ENCODE assay signal across 11 cellular contexts in genomic region chr3:171383206-171384018, GRCh38.
DNase-seq lines count a peak whose midpoint lies in the region; ATAC-seq and TF ChIP-seq lines count a peak whose summit lies in the region.
"Had no signal": no experiment of that assay in that cellular context is flagged by ENCODE, and none has a peak within 500 bp of the region (broad histone marks: within the 10 kb centered on the region; RNA-seq: fewer than 3 reads in every experiment).

No MANE protein-coding gene starts in this region.

- peak; percentile 76 for DNase-seq in RPMI7951 (ENCODE audit: low read depth)
- DNase-seq in fibroblast of lung (ENCODE audit: low read depth in 2 of 2): peak; percentile 71 to 72
- no peak for DNase-seq in stimulated activated naive B cell treated with anti-CD40 and anti-IgM and Interleukin-4, amounts not matched to agents 10 μg/mL and 1 μg/mL and 100 μg/mL, for 72 hours
- DNase-seq in RPMI8226: no peak
- no peak for DNase-seq in SJCRH30
- no peak for DNase-seq in activated naive CD4-positive, alpha-beta T cell treated with anti-CD3 and anti-CD28 coated beads, Interleukin-2, amount 50 U/mL, for 16 hours
- no peak for DNase-seq in immature natural killer cell
- DNase-seq: stimulated activated CD4-positive, alpha-beta T cell treated with anti-CD3 and anti-CD28 coated beads, Interleukin-1b, Interleukin-23, amount 100 ng/mL, for 48 hours had no signal

- H3K27me3 ChIP-seq in fibroblast of lung (ENCODE audit: control insufficient read depth, insufficient read depth, low read length) (no peaks in the 10 kb centered on the region), SJCRH30 (no peaks in the 10 kb centered on the region)

- no peaks in the 10 kb centered on the region for H3K9me3 ChIP-seq in fibroblast of lung (ENCODE audit: control insufficient read depth, insufficient read depth, low read depth, low read length)
- no peaks in the 10 kb centered on the region for H3K9me3 ChIP-seq in SJCRH30 (replicated peaks)

- H3K4me2 ChIP-seq in fibroblast of lung (ENCODE audit: extremely low read depth, insufficient read depth, low read length): no peak overlapping the region

- no peaks in the 10 kb centered on the region for H3K36me3 ChIP-seq in fibroblast of lung (ENCODE audit: control insufficient read depth, insufficient read depth, low read length)
- no peaks in the 10 kb centered on the region for H3K36me3 ChIP-seq in SJCRH30

- no peak overlapping the region for H3K4me3 ChIP-seq in fibroblast of lung (replicated peaks in 1 of 4; ENCODE audit: control extremely low read depth in 1 of 4, insufficient read depth in 1 of 4, low read depth in 3 of 4, low read length in 4 of 4)
- no peak overlapping the region for H3K4me3 ChIP-seq in SJCRH30

- no peak overlapping the region for H2AFZ ChIP-seq in fibroblast of lung (ENCODE audit: low read length)

- peak overlapping the region; percentile 48 for H3K27ac ChIP-seq in fibroblast of lung (ENCODE audit: insufficient read depth, low read length)
- no peak overlapping the region for H3K27ac ChIP-seq in SJCRH30

- no peak overlapping the region for H3K9ac ChIP-seq in fibroblast of lung (ENCODE audit: insufficient read depth, low read length)

- H3K27ac Mint-ChIP-seq in stimulated activated naive B cell treated with anti-CD40 and anti-IgM and Interleukin-4, amounts not matched to agents 10 μg/mL and 1 μg/mL and 100 μg/mL, for 72 hours: no peak overlapping the region
- peak overlapping the region in 3 of 6 donors; percentile 2 to 77 (median 2) for H3K27ac Mint-ChIP-seq in immature natural killer cell

- H3K79me2 ChIP-seq in fibroblast of lung (ENCODE audit: control insufficient read depth, insufficient read depth, low read length): peaks cover 3% of the 10 kb centered on the region

- H4K20me1 ChIP-seq in fibroblast of lung (ENCODE audit: control insufficient read depth, extremely low read depth, insufficient read depth, low read length): no peaks in the 10 kb centered on the region

- H3K36me3 Mint-ChIP-seq in stimulated activated naive B cell treated with anti-CD40 and anti-IgM and Interleukin-4, amounts not matched to agents 10 μg/mL and 1 μg/mL and 100 μg/mL, for 72 hours: no peaks in the 10 kb centered on the region
- H3K36me3 Mint-ChIP-seq in immature natural killer cell: no peaks in the 10 kb centered on the region

- peaks cover 4 to 7% of the 10 kb centered on the region in 2 donors for H3K27me3 Mint-ChIP-seq in stimulated activated naive B cell treated with anti-CD40 and anti-IgM and Interleukin-4, amounts not matched to agents 10 μg/mL and 1 μg/mL and 100 μg/mL, for 72 hours
- peaks cover 0 to 1% (median 1%) of the 10 kb centered on the region in 3 donors for H3K27me3 Mint-ChIP-seq in immature natural killer cell (ENCODE audit: low read depth in 3 of 3)

- no peak for TF ChIP-seq CTCF in fibroblast of lung (conservative IDR thresholded peaks at IDR 0.05 in 1 of 2, IDR thresholded peaks at IDR 0.05 in 1 of 2; ENCODE audit: low read depth in 1 of 2, low read length in 2 of 2)

- H3K4me1 Mint-ChIP-seq in stimulated activated naive B cell treated with anti-CD40 and anti-IgM and Interleukin-4, amounts not matched to agents 10 μg/mL and 1 μg/mL and 100 μg/mL, for 72 hours: peaks cover 7 to 9% of the 10 kb centered on the region in 2 donors
- peaks cover 70 to 85% of the 10 kb centered on the region in 2 donors for H3K4me1 Mint-ChIP-seq in immature natural killer cell

- H3K4me3 Mint-ChIP-seq in stimulated activated naive B cell treated with anti-CD40 and anti-IgM and Interleukin-4, amounts not matched to agents 10 μg/mL and 1 μg/mL and 100 μg/mL, for 72 hours: peak overlapping the region; percentile 8 to 43
- no peak overlapping the region for H3K4me3 Mint-ChIP-seq in immature natural killer cell

- H3K9me3 Mint-ChIP-seq in stimulated activated naive B cell treated with anti-CD40 and anti-IgM and Interleukin-4, amounts not matched to agents 10 μg/mL and 1 μg/mL and 100 μg/mL, for 72 hours: no peaks in the 10 kb centered on the region
- no peaks in the 10 kb centered on the region for H3K9me3 Mint-ChIP-seq in immature natural killer cell

- peak; percentile 68 for ATAC-seq in GM21390 (IDR thresholded peaks at IDR 0.05; ENCODE audit: unreplicated experiment)
- peak; percentile 85 to 89 for ATAC-seq in stimulated activated naive B cell treated with anti-CD40 and anti-IgM and Interleukin-4, amounts not matched to agents 10 μg/mL and 1 μg/mL and 100 μg/mL, for 72 hours (replicated peaks)
- ATAC-seq: HCT116, Panc1 had no signal

- H3K4me1 ChIP-seq in fibroblast of lung (ENCODE audit: control insufficient read depth, extremely low read depth, insufficient read depth, low read length) (peaks cover 20% of the 10 kb centered on the region), SJCRH30 (peaks cover 22% of the 10 kb centered on the region)

Comparison
In these comparisons a context has a peak if more than half of its experiments do, and no peak if none do; other contexts are left out.
1. DNase-seq: peak in RPMI7951 (single experiment) and fibroblast of lung (2 of 2); none in stimulated activated naive B cell treated with anti-CD40 and anti-IgM and Interleukin-4, amounts not matched to agents 10 μg/mL and 1 μg/mL and 100 μg/mL, for 72 hours (single experiment), RPMI8226 (single experiment), SJCRH30 (0 of 2), activated naive CD4-positive, alpha-beta T cell treated with anti-CD3 and anti-CD28 coated beads, Interleukin-2, amount 50 U/mL, for 16 hours (single experiment) and immature natural killer cell (0 of 3).
2. H3K4me3 Mint-ChIP-seq: peak in stimulated activated naive B cell treated with anti-CD40 and anti-IgM and Interleukin-4, amounts not matched to agents 10 μg/mL and 1 μg/mL and 100 μg/mL, for 72 hours (2 of 2); none in immature natural killer cell (0 of 5).